ENCODE assay signal across 8 cellular contexts in genomic region chr12:79373896-79374499, GRCh38.
DNase-seq lines count a peak whose midpoint lies in the region; ATAC-seq lines count a peak whose summit lies in the region.

No MANE protein-coding gene starts in this region.

- ATAC-seq in GM21447 (IDR thresholded peaks at IDR 0.05; ENCODE audit: unreplicated experiment) (peak; percentile 85), esophagus mucosa (no peak)

- DNase-seq in activated T-cell treated with anti-CD3 and anti-CD28 coated beads for 48 hours (ENCODE audit: low read depth) = peak; percentile 2
- DNase-seq in activated T-cell treated with anti-CD3 and anti-CD28 coated beads for 4 hours = no peak
- peak; percentile 25 for DNase-seq in HuH-7.5 (ENCODE audit: low spot score)
- peak; percentile 10 for DNase-seq in UCSD-AML1 (lab: John Stamatoyannopoulos, UW; ENCODE audit: unreplicated experiment)
- DNase-seq in iPS-NIHi11 (ENCODE audit: low spot score) = peak; percentile 70
- no peak for DNase-seq in NCI-H146 treated with DMSO at 0.1 percent for 48 hours (lab: John Stamatoyannopoulos, UW; ENCODE audit: unreplicated experiment)

Comparison
In these comparisons a context has a peak if more than half of its experiments do, and no peak if none do; other contexts are left out.
1. DNase-seq: peak in activated T-cell treated with anti-CD3 and anti-CD28 coated beads for 48 hours (single experiment), HuH-7.5 (single experiment), UCSD-AML1 (single experiment) and iPS-NIHi11 (single experiment); none in activated T-cell treated with anti-CD3 and anti-CD28 coated beads for 4 hours (single experiment) and NCI-H146 treated with DMSO at 0.1 percent for 48 hours (single experiment).